Comparison of ENCODE assay signal across 37 cellular contexts in genomic region chrX:54173791-54174190, GRCh38. TPM values are rescaled to one million over a fixed set of nuclear protein-coding genes. Genes with fewer than 3 reads are reported as not detected.
DNase-seq lines count a peak whose midpoint lies in the region; ATAC-seq, FAIRE-seq and TF ChIP-seq lines count a peak whose summit lies in the region.
"Had no signal": no experiment of that assay in that cellular context is flagged by ENCODE, and none has a peak within 500 bp of the region (broad histone marks: within the 10 kb centered on the region; RNA-seq: fewer than 3 reads in every experiment).

No MANE protein-coding gene starts in this region.

- peaks cover 25% of the 10 kb centered on the region for H3K27me3 Mint-ChIP-seq in activated T-cell treated with anti-CD3 and anti-CD28 coated beads, Interleukin-2, amount 50 U/mL, for 24 hours
- no peaks in the 10 kb centered on the region for H3K27me3 Mint-ChIP-seq in neural crest cell (ENCODE audit: low read depth)
- H3K27me3 Mint-ChIP-seq: B cell; CD4-positive, alpha-beta memory T cell; CD4-positive, alpha-beta T cell; CD4-positive, CD25-positive, alpha-beta regulatory T cell; CD8-positive, alpha-beta memory T cell had no signal

- no peak for TF ChIP-seq POLR2A in adrenal gland (IDR thresholded peaks at IDR 0.05)
- TF ChIP-seq POLR2A in body of pancreas (IDR thresholded peaks at IDR 0.05), result no peak
- no peak for TF ChIP-seq POLR2A in HepG2 (IDR thresholded peaks at IDR 0.05; ENCODE audit: insufficient read depth in 1 of 2, low read depth in 2 of 2, low read length in 2 of 2)

- in situ Hi-C loops in HepG2 (cut with HindIII; ENCODE audit: extremely low pct_ligation_motif_present, low pct_unique_long_range_greater_than_20kb), result no loop called here

- H2AFZ ChIP-seq in HepG2 (ENCODE audit: low read length), result no peak overlapping the region

- POLR2A ChIA-PET in HepG2 (lab: Yijun Ruan, JAX), result no interaction called here

- H3K36me3 ChIP-seq in adrenal gland (replicated peaks in 1 of 2), result no peaks in the 10 kb centered on the region
- no peaks in the 10 kb centered on the region for H3K36me3 ChIP-seq in body of pancreas (replicated peaks in 1 of 2; ENCODE audit: insufficient read depth in 1 of 2, low read depth in 2 of 2)
- H3K36me3 ChIP-seq in HepG2 (replicated peaks in 1 of 2; ENCODE audit: control insufficient read depth in 1 of 2, insufficient read depth in 2 of 2, low read length in 2 of 2), result no peaks in the 10 kb centered on the region
- H3K36me3 ChIP-seq: BE2C had no signal

- BruUV-seq in HepG2 (replicated peaks; lab: Mats Ljungman, UMichigan), result no TSS peak

- no peak overlapping the region for H3K4me2 ChIP-seq in HepG2 (ENCODE audit: low read depth, low read length)
- H3K4me2 ChIP-seq: A549; BLaER1; BLaER1 treated with 17β-estradiol and CSF1 and Interleukin-3, amounts not matched to agents 10 nM and 100 nM had no signal

- H3K4me1 ChIP-seq in adrenal gland (replicated peaks in 1 of 2), result peaks cover 9 to 12% of the 10 kb centered on the region in 2 donors
- H3K4me1 ChIP-seq in body of pancreas, result peaks cover 3% of the 10 kb centered on the region
- H3K4me1 ChIP-seq in HepG2 (ENCODE audit: insufficient read depth, low read length), result peaks cover 14% of the 10 kb centered on the region
- H3K4me1 ChIP-seq: BE2C, BLaER1, Caco-2 had no signal

- ATAC-seq in body of pancreas (no peak), HepG2 (no peak), GM18867 (IDR thresholded peaks at IDR 0.05; ENCODE audit: unreplicated experiment) (no peak)
- ATAC-seq: A549; CD8-positive, alpha-beta T cell had no signal

- peaks cover 24% of the 10 kb centered on the region for H3K79me2 ChIP-seq in HepG2 (ENCODE audit: insufficient read depth, low read length)

- H3K27ac ChIP-seq in adrenal gland (no peak overlapping the region), body of pancreas (no peak overlapping the region), HepG2 (ENCODE audit: extremely low read length, insufficient read depth, low read length) (no peak overlapping the region)
- H3K27ac ChIP-seq: 22Rv1; A549; BLaER1; BLaER1 treated with 17β-estradiol and CSF1 and Interleukin-3, amounts not matched to agents 10 nM and 100 nM; C4-2B had no signal

- H3K36me3 Mint-ChIP-seq in activated T-cell treated with anti-CD3 and anti-CD28 coated beads, Interleukin-2, amount 50 U/mL, for 24 hours (ENCODE audit: low read depth), result peaks cover 44% of the 10 kb centered on the region
- peaks cover 12% of the 10 kb centered on the region for H3K36me3 Mint-ChIP-seq in neural crest cell (ENCODE audit: low read depth)

- TF ChIP-seq RAD21 in HepG2 (CRISPR knock-in tag; IDR thresholded peaks at IDR 0.05), result no peak

- intact Hi-C loops in adrenal gland (cut with DNase I), result no loop called here
- intact Hi-C loops in body of pancreas (cut with DNase I), result no loop called here
- intact Hi-C loops in HepG2 (cut with micrococcal nuclease; ENCODE audit: unreplicated experiment), result no loop called here

- H3K27ac Mint-ChIP-seq in activated T-cell treated with anti-CD3 and anti-CD28 coated beads, Interleukin-2, amount 50 U/mL, for 24 hours, result peak overlapping the region; percentile 15
- H3K27ac Mint-ChIP-seq in neural crest cell (ENCODE audit: unreplicated experiment), result peak overlapping the region; percentile 43
- H3K27ac Mint-ChIP-seq: B cell; CD14-positive monocyte; CD4-positive, alpha-beta memory T cell; CD4-positive, alpha-beta T cell; CD4-positive, CD25-positive, alpha-beta regulatory T cell; CD8-positive, alpha-beta memory T cell; CD8-positive, alpha-beta T cell had no signal

- H3K9me3 Mint-ChIP-seq in activated T-cell treated with anti-CD3 and anti-CD28 coated beads, Interleukin-2, amount 50 U/mL, for 24 hours, result no peaks in the 10 kb centered on the region
- H3K9me3 Mint-ChIP-seq in neural crest cell, result no peaks in the 10 kb centered on the region
- H3K9me3 Mint-ChIP-seq: CD14-positive monocyte; CD4-positive, alpha-beta memory T cell; CD4-positive, alpha-beta T cell; CD4-positive, CD25-positive, alpha-beta regulatory T cell; CD8-positive, alpha-beta memory T cell; CD8-positive, alpha-beta T cell had no signal

- H3K4me3 Mint-ChIP-seq in activated T-cell treated with anti-CD3 and anti-CD28 coated beads, Interleukin-2, amount 50 U/mL, for 24 hours, result no peak overlapping the region
- no peak overlapping the region for H3K4me3 Mint-ChIP-seq in neural crest cell
- H3K4me3 Mint-ChIP-seq: B cell; CD14-positive monocyte; CD4-positive, alpha-beta memory T cell; CD4-positive, alpha-beta T cell; CD4-positive, CD25-positive, alpha-beta regulatory T cell; CD8-positive, alpha-beta memory T cell; CD8-positive, alpha-beta T cell had no signal

- FAIRE-seq in GM19239 (lab: Jason Lieb, UNC) (peak; percentile 58), HepG2 (lab: Jason Lieb, UNC) (no peak)
- FAIRE-seq: A204.1, D721Med had no signal

- CTCF ChIA-PET in HepG2 (lab: Yijun Ruan, JAX; ENCODE audit: low intra/inter-chr PET ratio, low total read pairs), result no interaction called here

- H3K9ac ChIP-seq in HepG2 (ENCODE audit: insufficient read depth, low read depth, low read length), result no peak overlapping the region
- H3K9ac ChIP-seq: BLaER1; BLaER1 treated with 17β-estradiol and CSF1 and Interleukin-3, amounts not matched to agents 10 nM and 100 nM had no signal

- peaks cover 27% of the 10 kb centered on the region for H3K4me1 Mint-ChIP-seq in activated T-cell treated with anti-CD3 and anti-CD28 coated beads, Interleukin-2, amount 50 U/mL, for 24 hours (ENCODE audit: low read depth)
- H3K4me1 Mint-ChIP-seq in neural crest cell, result peaks cover 15% of the 10 kb centered on the region

- H3K4me3 ChIP-seq in adrenal gland (no peak overlapping the region), body of pancreas (no peak overlapping the region), HepG2 (replicated peaks in 1 of 3; ENCODE audit: insufficient read depth in 1 of 3, low read depth in 2 of 3, low read length in 3 of 3) (no peak overlapping the region)
- H3K4me3 ChIP-seq: A549; BLaER1; BLaER1 treated with 17β-estradiol and CSF1 and Interleukin-3, amounts not matched to agents 10 nM and 100 nM had no signal

- TF ChIP-seq CTCF in adrenal gland (IDR thresholded peaks at IDR 0.05) (no peak), neural crest cell (conservative IDR thresholded peaks at IDR 0.05) (no peak), body of pancreas (IDR thresholded peaks at IDR 0.05) (no peak), HepG2 (CRISPR knock-in tag; IDR thresholded peaks at IDR 0.05) (no peak)

- H3K27me3 ChIP-seq in adrenal gland, result no peaks in the 10 kb centered on the region
- H3K27me3 ChIP-seq in body of pancreas, result no peaks in the 10 kb centered on the region
- no peaks in the 10 kb centered on the region for H3K27me3 ChIP-seq in HepG2 (ENCODE audit: control insufficient read depth in 1 of 2, insufficient read depth in 2 of 2, low read length in 2 of 2)
- H3K27me3 ChIP-seq: BE2C had no signal

- DNase-seq in activated T-cell treated with anti-CD3 and anti-CD28 coated beads, Interleukin-2, amount 50 U/mL, for 24 hours, result no peak
- no peak for DNase-seq in activated T-cell treated with anti-CD3 and anti-CD28 coated beads, Interleukin-2, amount 50 U/mL, for 48 hours
- DNase-seq in GM19239 (ENCODE audit: insufficient read length, low spot score), result no peak
- DNase-seq in adrenal gland, result peak; percentile 27 to 57 (median 41)
- DNase-seq in neural crest cell (ENCODE audit: low read depth, low spot score), result no peak
- no peak for DNase-seq in body of pancreas
- DNase-seq in HepG2 (ENCODE audit: low spot score), result no peak
- DNase-seq: 8988T; ACHN; AML-193; BE2C; C1 segment of cervical spinal cord; Caco-2; Calu3; CD4-positive, alpha-beta memory T cell; CD4-positive, alpha-beta T cell; CD4-positive, CD25-positive, alpha-beta regulatory T cell; CD8-positive, alpha-beta memory T cell; CD8-positive, alpha-beta T cell; COR-L47; DMS 273 treated with DMSO at 0.1 percent for 48 hours; DMS153; DMS53; DMS79; DMS79 treated with DMSO at 0.1 percent for 48 hours; DND-41; EL had no signal

- no peaks in the 10 kb centered on the region; the same call in 1 of the 2 replicates for H4K20me1 ChIP-seq in HepG2 (ENCODE audit: insufficient read depth, low read length)

- no peaks in the 10 kb centered on the region for H3K9me3 ChIP-seq in adrenal gland (replicated peaks in 1 of 3)
- no peaks in the 10 kb centered on the region for H3K9me3 ChIP-seq in body of pancreas
- no peaks in the 10 kb centered on the region for H3K9me3 ChIP-seq in HepG2 (ENCODE audit: low read length)
- H3K9me3 ChIP-seq: A549, BE2C, BLaER1, Caco-2 had no signal

- no peak for TF ChIP-seq EP300 in HepG2 (IDR thresholded peaks at IDR 0.05; ENCODE audit: low read depth in 2 of 2, low read length in 2 of 2)
- no peak for TF ChIP-seq EP300 in HepG2 (CRISPR knock-in tag; IDR thresholded peaks at IDR 0.05; ENCODE audit: borderline replicate concordance)

- 24 to 64% (median 46%) methylated on average over 2 to 3 of the region's 3 CpGs for WGBS in adrenal gland, 4 donors
- WGBS in body of pancreas, 2 donors, result 79 to 91% methylated on average over 3 of the region's 3 CpGs
- 95% methylated on average over 3 of the region's 3 CpGs for WGBS in HepG2 (ENCODE audit: low lambda C conversion rate)

RNA-seq across cellular contexts. Expression of gene FAM120C, which starts 9.3 kb away (rescaled TPM):
- 10 to 100 TPM; 11.0 to 18.8 (median 14.3) TPM for total RNA-seq in adrenal gland
- 10 to 100 TPM in 1 of 3 donors, 1 to 10 TPM in 2; 6.8 to 12.5 (median 8.4) TPM for polyA plus RNA-seq in adrenal gland
- total RNA-seq in neural crest cell, result 14.0 and 14.6 TPM in 2 replicates
- total RNA-seq in body of pancreas, result 1 to 10 TPM; 4.2 to 5.6 TPM
- 7.4 and 7.5 TPM in 2 replicates for total RNA-seq in HepG2 (2016; rRNA removed; fragmentation: Illumina TruSeq; extraction: Trizol)
- total RNA-seq in HepG2 (2016; cell fraction: cytosol; rRNA removed; fragmentation: Illumina TruSeq; extraction: Trizol; ENCODE audit: low read depth), result 0.88 and 1.9 TPM in 2 replicates
- 7.2 and 7.3 TPM in 2 replicates for total RNA-seq in HepG2 (2016; cell fraction: insoluble cytoplasmic fraction; rRNA removed; fragmentation: Illumina TruSeq; extraction: Trizol)
- total RNA-seq in HepG2 (2016; cell fraction: membrane; rRNA removed; fragmentation: Illumina TruSeq; extraction: Trizol), result 3.4 and 3.6 TPM in 2 replicates
- total RNA-seq in HepG2 (2016; cell fraction: nucleus; rRNA removed; fragmentation: Illumina TruSeq; extraction: Trizol), result 10.8 and 12.4 TPM in 2 replicates
- 4.6 and 6.4 TPM in 2 replicates for polyA plus RNA-seq in HepG2 (2011; rRNA removed)
- polyA plus RNA-seq in HepG2 (2011; cell fraction: cytosol; rRNA removed), result 2.8 and 6.5 TPM in 2 replicates
- polyA plus RNA-seq in HepG2 (2011; cell fraction: nucleus; rRNA removed), result 24.8 and 26.9 TPM in 2 replicates
- 3.9 and 5.6 TPM in 2 replicates for polyA plus RNA-seq in HepG2 (2012)
- 1.2 TPM in 2 replicates for polyA plus RNA-seq in HepG2 (2016; cell fraction: cytosol; fragmentation: Illumina TruSeq; extraction: Trizol; ENCODE audit: low read depth)
- polyA plus RNA-seq in HepG2 (2016; cell fraction: insoluble cytoplasmic fraction; fragmentation: Illumina TruSeq; extraction: Trizol; ENCODE audit: low read depth), result 7.1 and 7.8 TPM in 2 replicates
- polyA plus RNA-seq in HepG2 (2016; cell fraction: membrane; fragmentation: Illumina TruSeq; extraction: Trizol; ENCODE audit: low read depth), result 1.8 and 1.9 TPM in 2 replicates
- 19.3 and 26.8 TPM in 2 replicates for polyA plus RNA-seq in HepG2 (2016; cell fraction: nucleus; fragmentation: Illumina TruSeq; extraction: Trizol; ENCODE audit: insufficient read depth, low read depth)
- polyA minus RNA-seq in HepG2 (2011; rRNA and poly(A)+ RNA removed; ENCODE audit: low replicate concordance), result 9.1 and 25.5 TPM in 2 replicates
- polyA minus RNA-seq in HepG2 (2011; cell fraction: cytosol; rRNA and poly(A)+ RNA removed), result 3.6 and 5.7 TPM in 2 replicates
- polyA minus RNA-seq in HepG2 (2011; cell fraction: nucleus; rRNA and poly(A)+ RNA removed), result 20.1 and 22.3 TPM in 2 replicates

Comparison
In these comparisons a context has a peak if more than half of its experiments do, and no peak if none do; other contexts are left out.
1. DNase-seq: peak in adrenal gland (7 of 7); none in activated T-cell treated with anti-CD3 and anti-CD28 coated beads, Interleukin-2, amount 50 U/mL, for 24 hours (single experiment), activated T-cell treated with anti-CD3 and anti-CD28 coated beads, Interleukin-2, amount 50 U/mL, for 48 hours (0 of 2), GM19239 (single experiment), neural crest cell (single experiment), body of pancreas (0 of 4) and HepG2 (single experiment).